In genomic region chr18:62226047-62226446, GRCh38 we compare ENCODE assay signal across 19 cellular contexts. TPM values are rescaled to one million over a fixed set of nuclear protein-coding genes. Genes with fewer than 3 reads are reported as not detected.
DNase-seq lines count a peak whose midpoint lies in the region; ATAC-seq, FAIRE-seq and TF ChIP-seq lines count a peak whose summit lies in the region.
"Had no signal": no experiment of that assay in that cellular context is flagged by ENCODE, and none has a peak within 500 bp of the region (broad histone marks: within the 10 kb centered on the region; RNA-seq: fewer than 3 reads in every experiment).

No MANE protein-coding gene starts in this region.

- H3K27ac Mint-ChIP-seq in endodermal cell = no peak overlapping the region
- H3K27ac Mint-ChIP-seq: B cell; CD4-positive, alpha-beta T cell; CD8-positive, alpha-beta T cell had no signal

- CTCF ChIA-PET in A549 (lab: Yijun Ruan, JAX) (no interaction called here), K562 (lab: Yijun Ruan, JAX; ENCODE audit: low intra/inter-chr PET ratio) (no interaction called here)

- FAIRE-seq in A549 (lab: Jason Lieb, UNC) (no peak), GM18507 (lab: Jason Lieb, UNC) (peak; percentile 18), K562 (lab: Jason Lieb, UNC) (no peak), frontal cortex (lab: Jason Lieb, UNC) (peak; percentile 50)
- FAIRE-seq: GM12891 had no signal

- no peak for TF ChIP-seq CTCF in A549 (IDR thresholded peaks at IDR 0.05)
- no peak for TF ChIP-seq CTCF in K562 (IDR thresholded peaks at IDR 0.05 in 2 of 3, conservative IDR thresholded peaks at IDR 0.05 in 1 of 3; ENCODE audit: insufficient read depth in 2 of 3, low read depth in 1 of 3, low read length in 3 of 3)
- no peak for TF ChIP-seq CTCF in endodermal cell (conservative IDR thresholded peaks at IDR 0.05)
- TF ChIP-seq CTCF in dorsolateral prefrontal cortex (IDR thresholded peaks at IDR 0.05 in 54 of 56, conservative IDR thresholded peaks at IDR 0.05 in 2 of 56; ENCODE audit: low read depth in 1 of 56, partially characterized antibody in 56 of 56) = no peak

- no peak overlapping the region for H3K4me3 Mint-ChIP-seq in endodermal cell
- H3K4me3 Mint-ChIP-seq: B cell; CD4-positive, alpha-beta T cell; CD8-positive, alpha-beta T cell had no signal

- no peaks in the 10 kb centered on the region for H3K4me1 Mint-ChIP-seq in endodermal cell
- H3K4me1 Mint-ChIP-seq: B cell had no signal

- H3K4me3 ChIP-seq in A549 (no peak overlapping the region), K562 (no peak overlapping the region), endodermal cell (ENCODE audit: low read length) (no peak overlapping the region), dorsolateral prefrontal cortex (no peak overlapping the region)
- H3K4me3 ChIP-seq: BLaER1 treated with 17β-estradiol and CSF1 and Interleukin-3, amounts not matched to agents 10 nM and 100 nM had no signal

- ATAC-seq in A549 (no peak), K562 (no peak), HG03025 (IDR thresholded peaks at IDR 0.05; ENCODE audit: low FRiP score, unreplicated experiment) (no peak)
- ATAC-seq: CD8-positive, alpha-beta T cell had no signal

- peaks cover 14% of the 10 kb centered on the region for H3K9me3 Mint-ChIP-seq in endodermal cell

- H4K20me1 ChIP-seq in K562 (replicated peaks; ENCODE audit: control insufficient read depth, insufficient read depth, low read length) = no peaks in the 10 kb centered on the region
- H4K20me1 ChIP-seq: BLaER1 treated with 17β-estradiol and CSF1 and Interleukin-3, amounts not matched to agents 10 nM and 100 nM had no signal

- H3K27ac ChIP-seq in A549 = no peak overlapping the region
- H3K27ac ChIP-seq in K562 (ENCODE audit: extremely low read depth, low read depth, low read length) = no peak overlapping the region
- no peak overlapping the region for H3K27ac ChIP-seq in endodermal cell (ENCODE audit: low read depth, low read length)
- no peak overlapping the region for H3K27ac ChIP-seq in dorsolateral prefrontal cortex
- H3K27ac ChIP-seq: BLaER1 treated with 17β-estradiol and CSF1 and Interleukin-3, amounts not matched to agents 10 nM and 100 nM; C4-2B had no signal

- in situ Hi-C loops in K562 (cut with MboI) = no loop called here

- H3K27me3 Mint-ChIP-seq in endodermal cell (ENCODE audit: insufficient read depth) = no peaks in the 10 kb centered on the region
- H3K27me3 Mint-ChIP-seq: B cell; CD4-positive, alpha-beta T cell had no signal

- no peaks in the 10 kb centered on the region for H3K4me1 ChIP-seq in A549
- H3K4me1 ChIP-seq in K562 (replicated peaks in 1 of 2; ENCODE audit: control insufficient read depth in 2 of 2, insufficient read depth in 2 of 2, low read length in 2 of 2) = no peaks in the 10 kb centered on the region
- H3K4me1 ChIP-seq in endodermal cell (ENCODE audit: control insufficient read depth, insufficient read depth, low read length) = no peaks in the 10 kb centered on the region
- H3K4me1 ChIP-seq: BLaER1 treated with 17β-estradiol and CSF1 and Interleukin-3, amounts not matched to agents 10 nM and 100 nM; Caco-2 had no signal

- TF ChIP-seq EP300 in A549 (IDR thresholded peaks at IDR 0.05) = no peak
- TF ChIP-seq EP300 in K562 (IDR thresholded peaks at IDR 0.05; ENCODE audit: low read length) = no peak

- H3K79me2 ChIP-seq in K562 (ENCODE audit: control insufficient read depth, insufficient read depth, low read length) = no peaks in the 10 kb centered on the region

- intact Hi-C loops in K562 (cut with micrococcal nuclease) (no loop called here), dorsolateral prefrontal cortex (cut with DNase I) (no loop called here)

- 0 out of 3 replicates have a peak, but pooled peaks cover 4% of the 10 kb centered on the region for H3K9me3 ChIP-seq in A549
- H3K9me3 ChIP-seq in K562 (replicated peaks; ENCODE audit: control insufficient read depth, insufficient read depth, low read depth, low read length) = no peaks in the 10 kb centered on the region
- peaks cover 13% of the 10 kb centered on the region for H3K9me3 ChIP-seq in endodermal cell (ENCODE audit: control insufficient read depth, low read length)
- H3K9me3 ChIP-seq: Caco-2 had no signal

- TF ChIP-seq RAD21 in A549 (conservative IDR thresholded peaks at IDR 0.05 in 1 of 2, IDR thresholded peaks at IDR 0.05 in 1 of 2) (no peak), K562 (CRISPR knock-in tag; conservative IDR thresholded peaks at IDR 0.05 in 1 of 2, IDR thresholded peaks at IDR 0.05 in 1 of 2) (no peak)

- H2AFZ ChIP-seq in K562 (ENCODE audit: low read depth, low read length) = no peak overlapping the region

- no peak for TF ChIP-seq POLR2A in A549 (IDR thresholded peaks at IDR 0.05; ENCODE audit: low read length)
- TF ChIP-seq POLR2A in K562 (conservative IDR thresholded peaks at IDR 0.05) = no peak

- H3K27me3 ChIP-seq in K562 (ENCODE audit: control insufficient read depth in 2 of 2, insufficient read depth in 2 of 2, low read length in 2 of 2) (no peaks in the 10 kb centered on the region), endodermal cell (ENCODE audit: control insufficient read depth, insufficient read depth, low read length, poor library complexity, severe bottlenecking) (no peaks in the 10 kb centered on the region), dorsolateral prefrontal cortex (no peaks in the 10 kb centered on the region)
- H3K27me3 ChIP-seq: BLaER1 treated with 17β-estradiol and CSF1 and Interleukin-3, amounts not matched to agents 10 nM and 100 nM had no signal

- no TSS peak for BruUV-seq in K562 (replicated peaks; lab: Mats Ljungman, UMichigan)

- POLR2A ChIA-PET in A549 (lab: Yijun Ruan, JAX) (no interaction called here), K562 (lab: Yijun Ruan, JAX) (no interaction called here)

- H3K36me3 ChIP-seq in K562 (ENCODE audit: control insufficient read depth, insufficient read depth, low read length) (peaks cover 26% of the 10 kb centered on the region; the same call in 2 of the 3 replicates), endodermal cell (ENCODE audit: control insufficient read depth, insufficient read depth, low read length) (peaks cover 94% of the 10 kb centered on the region)

- WGBS in A549 (ENCODE audit: missing lambda C conversion rate) = 90% methylated on average over 3 of the region's 3 CpGs
- 96% methylated on average over 3 of the region's 3 CpGs for WGBS in K562 (ENCODE audit: insufficient coverage, low coverage, missing lambda C conversion rate)
- WGBS in endodermal cell (ENCODE audit: insufficient coverage in 1 of 2, insufficient read length in 1 of 2), 2 experiments = 94% methylated on average over 3 of the region's 3 CpGs; no CpG with 5 or more reads in 1 of the 2 experiments

- DNase-seq in A549 (ENCODE audit: low read depth in 1 of 2, low spot score in 1 of 2) (no peak), GM18507 (ENCODE audit: extremely low spot score, insufficient read length, low read depth) (no peak), K562 (ENCODE audit: extremely low read depth in 1 of 4, low spot score in 3 of 4) (no peak), frontal cortex (ENCODE audit: low spot score in 2 of 2) (no peak), endodermal cell (no peak), dorsolateral prefrontal cortex (no peak)
- DNase-seq: 8988T; AML-193; Caco-2; Calu3; CD4-positive, alpha-beta T cell; CD8-positive, alpha-beta T cell; DMS79 treated with DMSO at 0.1 percent for 48 hours; GF-D8 had no signal

- H3K9ac ChIP-seq in K562 (ENCODE audit: insufficient read depth in 1 of 2, low read depth in 2 of 2, low read length in 2 of 2) = no peak overlapping the region
- H3K9ac ChIP-seq in endodermal cell (ENCODE audit: extremely low read depth, low read length, poor library complexity, severe bottlenecking) = no peak overlapping the region
- H3K9ac ChIP-seq: BLaER1 treated with 17β-estradiol and CSF1 and Interleukin-3, amounts not matched to agents 10 nM and 100 nM had no signal

- no peaks in the 10 kb centered on the region for H3K9me1 ChIP-seq in K562 (ENCODE audit: control insufficient read depth, insufficient read depth, low read length)

- H3K4me2 ChIP-seq in A549 (no peak overlapping the region), K562 (ENCODE audit: insufficient read depth, low read length) (no peak overlapping the region)
- H3K4me2 ChIP-seq: BLaER1 treated with 17β-estradiol and CSF1 and Interleukin-3, amounts not matched to agents 10 nM and 100 nM had no signal

- H3K36me3 Mint-ChIP-seq in endodermal cell (ENCODE audit: low read depth) = peaks cover 60% of the 10 kb centered on the region

RNA-seq across cellular contexts. Expression of gene RELCH, which starts 39.0 kb away (rescaled TPM):
- 17.5 and 28.6 TPM in 2 replicates for polyA plus RNA-seq in A549 (2011; rRNA removed)
- polyA plus RNA-seq in A549 (2012; cell fraction: cytosol; rRNA removed) = 3.5 and 4.6 TPM in 2 replicates
- 5.9 and 8.8 TPM in 2 replicates for polyA plus RNA-seq in A549 (2012; cell fraction: nucleus; rRNA removed)
- 11.5 to 14.3 TPM (median 13.5 TPM) in 3 replicates for polyA plus RNA-seq in A549 (2017; fragmentation: RNase III; extraction: RNeasy Plus Mini Kit Qiagen cat#74134 plus additional on column Dnase treatment)
- 33.5 and 54.8 TPM in 2 replicates for polyA minus RNA-seq in A549 (2011; rRNA and poly(A)+ RNA removed)
- 30.6 and 57.6 TPM in 2 replicates for total RNA-seq in K562 (2011; cell fraction: chromatin; rRNA removed; ENCODE audit: low replicate concordance)
- total RNA-seq in K562 (2011; cell fraction: nucleolus; rRNA removed) = 17.1 and 20.7 TPM in 2 replicates
- total RNA-seq in K562 (2011; cell fraction: nucleoplasm; rRNA removed) = 25.0 and 26.9 TPM in 2 replicates
- 7.6 and 8.2 TPM in 2 replicates for total RNA-seq in K562 (2014; rRNA removed)
- 12.2 and 13.3 TPM in 2 replicates for total RNA-seq in K562 (2014; rRNA removed; fragmentation: Illumina TruSeq; extraction: Trizol)
- 13.6 and 15.3 TPM in 2 replicates for total RNA-seq in K562 (2015; rRNA removed; fragmentation: Illumina TruSeq; extraction: Trizol)
- total RNA-seq in K562 (2021) = 9.1 and 10.1 TPM in 2 replicates
- polyA plus RNA-seq in K562 (2011; rRNA removed) = 9.6 and 10.4 TPM in 2 replicates
- polyA plus RNA-seq in K562 (2011; cell fraction: cytosol; rRNA removed) = 1.9 and 2.0 TPM in 2 replicates
- 34.2 and 35.4 TPM in 2 replicates for polyA plus RNA-seq in K562 (2011; cell fraction: nucleus; rRNA removed)
- 4.5 and 7.1 TPM in 2 replicates for polyA plus RNA-seq in K562 (2012)
- 6.6 and 8.3 TPM in 2 replicates for polyA plus RNA-seq in K562 (2014; fragmentation: Illumina TruSeq; extraction: Trizol)
- polyA plus RNA-seq in K562 (2014; fragmentation: Nextera tagmentation; extraction: Ambion mirVana) = 1 to 10 TPM; 1.4 to 2.0 TPM
- 4.2 and 4.3 TPM in 2 replicates for polyA plus RNA-seq in K562 (2014; rRNA removed)
- 51.0 and 52.5 TPM in 2 replicates for polyA minus RNA-seq in K562 (2011; rRNA and poly(A)+ RNA removed)
- polyA minus RNA-seq in K562 (2011; cell fraction: cytosol; rRNA and poly(A)+ RNA removed) = 10.3 and 11.6 TPM in 2 replicates
- polyA minus RNA-seq in K562 (2011; cell fraction: nucleus; rRNA and poly(A)+ RNA removed) = 62.6 and 109 TPM in 2 replicates
- 76.2 TPM for total RNA-seq in frontal cortex
- total RNA-seq in endodermal cell = 10 to 100 TPM; 29.4 to 32.0 TPM
- 16.7 TPM for polyA plus RNA-seq in endodermal cell (2013, experiment 1 of 2)
- polyA plus RNA-seq in endodermal cell (2013, experiment 2 of 2) = 16.1 TPM
- 10 to 100 TPM; 44.0 to 88.4 (median 63.7) TPM for total RNA-seq in dorsolateral prefrontal cortex

RNA-seq across cellular contexts. Expression of gene PIGN, which starts 39.2 kb away (rescaled TPM):
- polyA plus RNA-seq in A549 (2011; rRNA removed) (27.6 and 37.0 TPM in 2 replicates), A549 (2017; fragmentation: RNase III; extraction: RNeasy Plus Mini Kit Qiagen cat#74134 plus additional on column Dnase treatment) (12.9 to 13.6 TPM (median 13.0 TPM) in 3 replicates), K562 (2011; rRNA removed) (20.6 and 25.6 TPM in 2 replicates), K562 (2014; fragmentation: Illumina TruSeq; extraction: Trizol) (9.9 TPM in 2 replicates), K562 (2014; fragmentation: Nextera tagmentation; extraction: Ambion mirVana) (10 to 100 TPM; 14.6 to 15.2 TPM), K562 (2014; rRNA removed) (11.3 and 12.3 TPM in 2 replicates)
- polyA plus RNA-seq in A549 (2012; cell fraction: cytosol; rRNA removed) = 4.6 and 4.7 TPM in 2 replicates
- polyA plus RNA-seq in A549 (2012; cell fraction: nucleus; rRNA removed) = 2.2 and 4.5 TPM in 2 replicates
- polyA minus RNA-seq in A549 (2011; rRNA and poly(A)+ RNA removed) = 38.8 and 50.4 TPM in 2 replicates
- 60.2 and 142 TPM in 2 replicates for total RNA-seq in K562 (2011; cell fraction: chromatin; rRNA removed; ENCODE audit: low replicate concordance)
- 26.5 and 31.6 TPM in 2 replicates for total RNA-seq in K562 (2011; cell fraction: nucleolus; rRNA removed)
- total RNA-seq in K562 (2011; cell fraction: nucleoplasm; rRNA removed) = 64.9 and 92.9 TPM in 2 replicates
- total RNA-seq in K562 (2014; rRNA removed) (12.3 and 17.3 TPM in 2 replicates), K562 (2014; rRNA removed; fragmentation: Illumina TruSeq; extraction: Trizol) (24.8 and 28.4 TPM in 2 replicates), K562 (2015; rRNA removed; fragmentation: Illumina TruSeq; extraction: Trizol) (17.1 and 20.4 TPM in 2 replicates), K562 (2021) (20.6 and 22.7 TPM in 2 replicates), frontal cortex (50.1 TPM), endodermal cell (10 to 100 TPM; 38.2 to 48.8 TPM), dorsolateral prefrontal cortex (10 to 100 TPM; 21.1 to 43.5 (median 31.0) TPM)
- polyA plus RNA-seq in K562 (2011; cell fraction: cytosol; rRNA removed) = 4.5 and 17.6 TPM in 2 replicates
- 11.0 and 14.0 TPM in 2 replicates for polyA plus RNA-seq in K562 (2011; cell fraction: nucleus; rRNA removed)
- 10.4 and 11.0 TPM in 2 replicates for polyA plus RNA-seq in K562 (2012)
- polyA minus RNA-seq in K562 (2011; rRNA and poly(A)+ RNA removed) = 131 and 146 TPM in 2 replicates
- 15.7 and 16.8 TPM in 2 replicates for polyA minus RNA-seq in K562 (2011; cell fraction: cytosol; rRNA and poly(A)+ RNA removed)
- polyA minus RNA-seq in K562 (2011; cell fraction: nucleus; rRNA and poly(A)+ RNA removed) = 52.0 and 80.2 TPM in 2 replicates
- 19.4 TPM for polyA plus RNA-seq in endodermal cell (2013, experiment 1 of 2)
- polyA plus RNA-seq in endodermal cell (2013, experiment 2 of 2) = 18.4 TPM

Comparison
In these comparisons a context has a peak if more than half of its experiments do, and no peak if none do; other contexts are left out.
1. Of the 35 proteins assayed by ChIP-seq in both K562 and A549: peak only in K562: none; only in A549: none; in both: MAFK; in neither: 34.